9 cellular contexts compared by ENCODE assay signal in the genomic region with DNA sequence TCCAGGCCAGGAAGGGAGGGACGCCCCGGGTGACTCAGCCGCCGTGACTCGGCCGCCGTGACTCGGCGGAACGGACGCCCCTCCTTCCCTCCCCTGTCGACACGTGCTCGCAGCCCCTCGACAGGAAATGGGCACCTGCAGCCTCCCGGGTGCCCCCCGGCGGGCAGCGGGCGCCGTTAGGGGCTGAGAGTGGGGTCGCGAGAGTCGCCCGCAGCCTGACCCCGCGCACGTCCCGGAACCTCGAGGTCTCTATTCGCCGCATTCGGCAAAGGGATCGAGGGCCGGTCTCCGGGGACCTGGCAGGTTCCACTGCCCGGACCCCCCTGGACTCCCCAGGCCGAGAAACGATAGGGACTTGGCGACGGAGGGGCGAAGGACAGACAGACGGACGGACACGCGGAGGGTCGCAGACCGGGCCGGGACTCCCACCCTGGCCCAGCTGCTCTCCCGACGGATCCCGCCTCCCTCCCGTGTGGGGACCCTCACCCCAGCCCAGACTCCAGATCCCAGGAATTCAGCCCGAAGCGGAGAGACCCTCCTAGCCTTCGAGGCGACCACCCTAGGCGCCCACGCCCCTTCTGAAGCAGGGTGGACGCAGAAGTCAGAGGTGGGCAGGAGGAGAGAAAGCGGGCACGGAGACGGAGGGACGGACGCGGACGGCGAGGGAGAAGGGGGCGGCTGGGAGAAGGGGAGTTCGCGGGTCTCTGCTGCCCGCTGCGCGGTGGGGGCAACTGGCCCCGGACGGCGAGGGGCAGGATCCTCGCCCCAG. TPM values are rescaled to one million over a fixed set of nuclear protein-coding genes. Genes with fewer than 3 reads are reported as not detected.
DNase-seq lines count a peak whose midpoint lies in the region; ATAC-seq and TF ChIP-seq lines count a peak whose summit lies in the region.
"Had no signal": no experiment of that assay in that cellular context is flagged by ENCODE, and none has a peak within 500 bp of the region (broad histone marks: within the 10 kb centered on the region; RNA-seq: fewer than 3 reads in every experiment).

No MANE protein-coding gene starts in this region.

- H3K4me1 ChIP-seq in adrenal gland (replicated peaks in 1 of 2) (peaks cover 12 to 16% of the 10 kb centered on the region in 2 donors), iPS-15b (ENCODE audit: control insufficient read depth, insufficient read depth, low read length) (peaks cover 6% of the 10 kb centered on the region), smooth muscle cell (ENCODE audit: low read depth) (peaks cover 25% of the 10 kb centered on the region)

- H3K4me2 ChIP-seq in SU-DHL-6 (ENCODE audit: low read depth, low read length, poor library complexity, severe bottlenecking) (peak overlapping the region; percentile 53), smooth muscle cell (peak overlapping the region; percentile 99)

- H3K9me3 ChIP-seq in SU-DHL-6 (ENCODE audit: insufficient read depth, low read length) (no peaks in the 10 kb centered on the region), adrenal gland (replicated peaks in 1 of 3) (no peaks in the 10 kb centered on the region), iPS-15b (ENCODE audit: control insufficient read depth, insufficient read depth, low read length) (no peaks in the 10 kb centered on the region), smooth muscle cell (replicated peaks; ENCODE audit: low read depth) (no peaks in the 10 kb centered on the region)

- H3K79me2 ChIP-seq in SU-DHL-6 (ENCODE audit: insufficient read depth, low read length) (no peaks in the 10 kb centered on the region), smooth muscle cell (ENCODE audit: low read depth) (peaks cover 49% of the 10 kb centered on the region)

- no peak for ATAC-seq in GM21447 (IDR thresholded peaks at IDR 0.05; ENCODE audit: unreplicated experiment)
- no peak for ATAC-seq in GM18858 (IDR thresholded peaks at IDR 0.05; ENCODE audit: unreplicated experiment)

- H2AFZ ChIP-seq in SU-DHL-6 (ENCODE audit: low read depth, low read length, severe bottlenecking) (no peak overlapping the region), smooth muscle cell (ENCODE audit: low read depth) (no peak overlapping the region)

- intact Hi-C loops in adrenal gland (cut with DNase I), result no loop called here

- H4K20me1 ChIP-seq in SU-DHL-6 (ENCODE audit: low read depth, low read length) (no peaks in the 10 kb centered on the region), smooth muscle cell (ENCODE audit: low read depth) (peaks cover 41% of the 10 kb centered on the region)

- H3K9ac ChIP-seq in SU-DHL-6 (ENCODE audit: low read length) (0 out of 2 replicates have a peak overlapping the region, but pooled peaks have one; percentile 6), iPS-15b (ENCODE audit: low read depth, low read length) (peak overlapping the region; percentile 47), smooth muscle cell (ENCODE audit: low read depth) (peak overlapping the region; percentile 99)

- H3K9me2 ChIP-seq in SU-DHL-6 (replicated peaks; ENCODE audit: insufficient read depth, low read length), result no peaks in the 10 kb centered on the region

- H3K36me3 ChIP-seq in H7 (replicated peaks; ENCODE audit: control insufficient read depth, insufficient read depth, low read length) (no peaks in the 10 kb centered on the region; the same call in 1 of the 2 replicates), SU-DHL-6 (ENCODE audit: low read length) (no peaks in the 10 kb centered on the region), adrenal gland (replicated peaks in 1 of 2) (no peaks in the 10 kb centered on the region), iPS-15b (ENCODE audit: control insufficient read depth, insufficient read depth, low read length) (no peaks in the 10 kb centered on the region), smooth muscle cell (ENCODE audit: low read depth) (no peaks in the 10 kb centered on the region)

- peak overlapping the region; percentile 61 for H3K4me3 ChIP-seq in H7 (ENCODE audit: insufficient read depth, low read depth, low read length)
- no peak overlapping the region for H3K4me3 ChIP-seq in SU-DHL-6 (ENCODE audit: insufficient read depth, low read length, poor library complexity, severe bottlenecking)
- H3K4me3 ChIP-seq in adrenal gland, result peak overlapping the region in 3 of 4 donors; percentile 6 to 63 (median 39)
- peak overlapping the region; percentile 74 for H3K4me3 ChIP-seq in iPS-15b (ENCODE audit: low read depth, low read length)
- peak overlapping the region; percentile 89 for H3K4me3 ChIP-seq in smooth muscle cell

- H3K27ac ChIP-seq in SU-DHL-6 (ENCODE audit: low read depth, low read length) (no peak overlapping the region), adrenal gland (peak overlapping the region in 4 of 5 donors; percentile 63 to 85 (median 76)), smooth muscle cell (ENCODE audit: low read depth) (peak overlapping the region; percentile 82)

- H3K27me3 ChIP-seq in H7 (ENCODE audit: control insufficient read depth, insufficient read depth, low read length) (peaks cover 36% of the 10 kb centered on the region), SU-DHL-6 (ENCODE audit: low read length) (no peaks in the 10 kb centered on the region), adrenal gland (no peaks in the 10 kb centered on the region), iPS-15b (ENCODE audit: control insufficient read depth, insufficient read depth, low read length) (peaks cover 54% of the 10 kb centered on the region), smooth muscle cell (ENCODE audit: low read depth) (no peaks in the 10 kb centered on the region)

- H3F3A ChIP-seq in SU-DHL-6 (ENCODE audit: insufficient read depth) (no peaks in the 10 kb centered on the region), smooth muscle cell (ENCODE audit: low read depth) (peaks cover 26% of the 10 kb centered on the region)

- 0 to 5% (median 2%) methylated on average over 27 to 78 of the region's 78 CpGs for WGBS in adrenal gland, 4 donors
- 2% methylated on average over 68 of the region's 78 CpGs for WGBS in smooth muscle cell (ENCODE audit: low lambda C conversion rate)

- no peak for TF ChIP-seq CTCF in SU-DHL-6 (IDR thresholded peaks at IDR 0.05; ENCODE audit: insufficient read depth, low read length, poor library complexity, severe bottlenecking)
- TF ChIP-seq CTCF in adrenal gland (IDR thresholded peaks at IDR 0.05), result no peak
- TF ChIP-seq CTCF in smooth muscle cell (IDR thresholded peaks at IDR 0.05; ENCODE audit: borderline replicate concordance, insufficient read depth, poor library complexity, severe bottlenecking), result peak; percentile 4

- no peak for TF ChIP-seq POLR2A in adrenal gland (IDR thresholded peaks at IDR 0.05)

- DNase-seq in H7 (peak; percentile 89), adrenal gland (peak; percentile 64 to 82 (median 74)), smooth muscle cell (lab: John Stamatoyannopoulos, UW; ENCODE audit: unreplicated experiment) (peak; percentile 44), HuH-7.5 (ENCODE audit: low spot score) (no peak)

RNA-seq across cellular contexts. Expression of gene FOSL1, which starts 0.6 kb away (rescaled TPM):
- total RNA-seq in H7 (2014; rRNA removed; shearing (Covaris generic)), result 0.48 and 1.0 TPM in 2 replicates
- 10 to 100 TPM in 1 of 8 donors, 1 to 10 TPM in 7; 2.7 to 34.4 (median 4.0) TPM for total RNA-seq in adrenal gland
- polyA plus RNA-seq in adrenal gland, result 10 to 100 TPM; 12.0 to 32.4 (median 12.7) TPM
- total RNA-seq in smooth muscle cell, result 12.5 and 15.8 TPM in 2 replicates
- polyA plus RNA-seq in smooth muscle cell, result 26.1 and 49.8 TPM in 2 replicates
- total RNA-seq: frontal cortex had no signal

RNA-seq across cellular contexts. Expression of gene CCDC85B, which starts 9.1 kb away (rescaled TPM):
- 39.2 and 42.4 TPM in 2 replicates for total RNA-seq in H7 (2014; rRNA removed; shearing (Covaris generic))
- total RNA-seq in adrenal gland, result 100 to 1,000 TPM in 2 of 8 donors, 10 to 100 TPM in 6; 30.9 to 162 (median 66.0) TPM
- 100 to 1,000 TPM in 1 of 3 donors, 10 to 100 TPM in 1, under 1 TPM in 1; 0.16 to 124 (median 57.6) TPM for polyA plus RNA-seq in adrenal gland
- total RNA-seq in smooth muscle cell, result 15.7 and 19.5 TPM in 2 replicates
- 55.7 and 80.4 TPM in 2 replicates for polyA plus RNA-seq in smooth muscle cell

RNA-seq across cellular contexts. Expression of gene FIBP, which starts 11.3 kb away (rescaled TPM):
- total RNA-seq in H7 (2014; rRNA removed; shearing (Covaris generic)), result 113 and 139 TPM in 2 replicates
- 100 to 1,000 TPM in 2 of 8 donors, 10 to 100 TPM in 6; 57.9 to 183 (median 72.5) TPM for total RNA-seq in adrenal gland
- polyA plus RNA-seq in adrenal gland, result 10 to 100 TPM; 71.3 to 87.4 (median 72.5) TPM
- total RNA-seq in smooth muscle cell, result 109 and 118 TPM in 2 replicates
- polyA plus RNA-seq in smooth muscle cell, result 111 and 114 TPM in 2 replicates

RNA-seq across cellular contexts. Expression of gene C11orf68, which starts 19.3 kb away (rescaled TPM):
- total RNA-seq in H7 (2014; rRNA removed; shearing (Covaris generic)), result 23.9 and 29.1 TPM in 2 replicates
- 10 to 100 TPM; 11.5 to 51.9 (median 26.9) TPM for total RNA-seq in adrenal gland
- polyA plus RNA-seq in adrenal gland, result 10 to 100 TPM; 22.9 to 32.4 (median 32.4) TPM
- 32.0 and 41.2 TPM in 2 replicates for total RNA-seq in smooth muscle cell
- 90.8 and 99.5 TPM in 2 replicates for polyA plus RNA-seq in smooth muscle cell

RNA-seq across cellular contexts. Expression of gene DRAP1, which starts 19.7 kb away (rescaled TPM):
- 88.1 and 97.5 TPM in 2 replicates for total RNA-seq in H7 (2014; rRNA removed; shearing (Covaris generic))
- total RNA-seq in adrenal gland (100 to 1,000 TPM in 2 of 8 donors, 10 to 100 TPM in 6; 75.8 to 111 (median 90.1) TPM), smooth muscle cell (73.9 and 79.3 TPM in 2 replicates)
- polyA plus RNA-seq in adrenal gland (100 to 1,000 TPM in 2 of 3 donors, 10 to 100 TPM in 1; 63.7 to 269 (median 267) TPM), smooth muscle cell (276 and 278 TPM in 2 replicates)

Comparison
In these comparisons a context has a peak if more than half of its experiments do, and no peak if none do; other contexts are left out.
1. H3K9ac ChIP-seq: peak in every context shown above with its lines; median percentile 99 in smooth muscle cell; 47 in iPS-15b; 6 in SU-DHL-6.